In the genomic region with DNA sequence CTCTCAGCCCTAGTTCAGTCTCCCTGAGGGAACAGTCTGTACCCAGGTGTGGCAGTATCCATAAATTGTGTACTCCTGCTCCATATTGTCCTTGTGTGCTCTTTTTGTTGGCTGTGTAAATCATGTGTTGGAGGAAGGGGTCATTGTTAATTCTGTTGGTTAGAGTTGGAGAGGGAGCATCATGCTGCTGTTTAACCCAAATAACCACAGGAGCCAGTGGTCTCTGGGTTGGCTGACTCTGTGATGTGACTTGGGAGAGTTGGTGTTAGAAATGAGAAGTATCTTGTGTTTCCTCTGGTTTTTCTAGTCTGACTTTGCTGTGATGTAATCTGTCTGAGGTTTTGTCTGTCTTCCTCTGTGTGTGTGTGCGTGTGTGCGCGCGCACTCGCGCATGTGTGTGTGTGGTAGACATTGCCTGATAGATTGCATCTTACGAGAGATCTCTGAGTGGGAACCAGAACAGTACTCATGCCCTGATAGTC, we compare ENCODE assay signal across 8 cellular contexts. TPM values are rescaled to one million over a fixed set of nuclear protein-coding genes. Genes with fewer than 3 reads are reported as not detected.
DNase-seq lines count a peak whose midpoint lies in the region; ATAC-seq and TF ChIP-seq lines count a peak whose summit lies in the region.

No MANE protein-coding gene starts in this region.

- intact Hi-C loops in vagina (cut with DNase I), result loop anchor here (10.0 kb wide), 1 partner anchor 47 kb away; a partner anchor contains a TSS

- H3K4me1 ChIP-seq in vagina, result peaks cover 79% of the 10 kb centered on the region

- H3K27me3 ChIP-seq in vagina, result no peaks in the 10 kb centered on the region

- H3K27ac ChIP-seq in C4-2B (peak overlapping the region; percentile 13), vagina (peak overlapping the region; percentile 59)

- H3K4me3 ChIP-seq in vagina, result no peak overlapping the region

- peak; percentile 98 for DNase-seq in KG1 (lab: John Stamatoyannopoulos, UW)
- peak; percentile 43 to 57 (median 55) for DNase-seq in activated CD8-positive, alpha-beta memory T cell treated with anti-CD3 and anti-CD28 coated beads for 48 hours (ENCODE audit: low read depth in 2 of 3, low spot score in 2 of 3)
- DNase-seq in erythroblast (lab: John Stamatoyannopoulos, UW), result peak; percentile 41 to 69
- peak; percentile 33 for DNase-seq in putamen (ENCODE audit: low spot score)
- DNase-seq in vagina (ENCODE audit: extremely low spot score in 2 of 2), result no peak
- no peak for DNase-seq in NCI-H510A (lab: John Stamatoyannopoulos, UW)

- TF ChIP-seq POLR2A in erythroblast (IDR thresholded peaks at IDR 0.05; ENCODE audit: low read length), result no peak
- no peak for TF ChIP-seq POLR2A in vagina (IDR thresholded peaks at IDR 0.05)

- TF ChIP-seq CTCF in C4-2B (conservative IDR thresholded peaks at IDR 0.05) (no peak), vagina (IDR thresholded peaks at IDR 0.05) (no peak)

- no peaks in the 10 kb centered on the region for H3K9me3 ChIP-seq in vagina

- ATAC-seq in GM21447 (IDR thresholded peaks at IDR 0.05; ENCODE audit: unreplicated experiment), result peak; percentile 85

- H3K36me3 ChIP-seq in vagina, result peaks cover 0 to 34% of the 10 kb centered on the region in 2 donors

RNA-seq across cellular contexts. Expression of a gene that starts 30.5 kb away (rescaled TPM):
- total RNA-seq in vagina, result 179 TPM

RNA-seq across cellular contexts. Expression of a gene that starts 40.5 kb away (rescaled TPM):
- not detected for total RNA-seq in vagina

RNA-seq across cellular contexts. Expression of a gene that starts 50.8 kb away (rescaled TPM):
- total RNA-seq in vagina, result 120 TPM

Comparison
In these comparisons a context has a peak if more than half of its experiments do, and no peak if none do; other contexts are left out.
1. DNase-seq: peak in KG1 (single experiment), activated CD8-positive, alpha-beta memory T cell treated with anti-CD3 and anti-CD28 coated beads for 48 hours (3 of 3), erythroblast (2 of 2) and putamen (single experiment); none in vagina (0 of 2) and NCI-H510A (single experiment).